In genomic region chrX:68584221-68584620, GRCh38 we compare ENCODE assay signal across 27 cellular contexts.
"Had no signal": no experiment of that assay in that cellular context is flagged by ENCODE, and none has a peak within 500 bp of the region (broad histone marks: within the 10 kb centered on the region; RNA-seq: fewer than 3 reads in every experiment).

No MANE protein-coding gene starts in this region.

- H3K4me1 ChIP-seq: SJSA1 had no signal

- ATAC-seq: activated CD4-positive, alpha-beta T cell treated with anti-CD3 and anti-CD28 coated beads for 36 hours; activated T-helper 17 cell treated with anti-CD3 and anti-CD28 coated beads, Interleukin-2, amount 50 U/mL, for 72 hours; Panc1; SK-N-SH treated with all-trans-retinoic acid at 6 μM for 48 hours had no signal

- H3K9me3 ChIP-seq: SJSA1 had no signal

- H3K27ac ChIP-seq: brain microvascular endothelial cell, cardiac muscle cell, RWPE1, SJSA1, WERI-Rb-1 had no signal

- H3K36me3 ChIP-seq: brain microvascular endothelial cell, cardiac muscle cell, SJSA1, WERI-Rb-1 had no signal

- DNase-seq: activated CD4-positive, alpha-beta memory T cell treated with anti-CD3 and anti-CD28 coated beads, Interleukin-2, amount 10 ng/mL, durations not matched to agents 7 days and 5 days; activated CD4-positive, alpha-beta T cell treated with anti-CD3 and anti-CD28 coated beads for 36 hours; activated CD4-positive, alpha-beta T cell treated with anti-CD3 and anti-CD28 coated beads, Interleukin-2, amount 50 U/mL, for 1 hour; activated gamma-delta T cell; activated naive CD4-positive, alpha-beta T cell treated with anti-CD3 and anti-CD28 coated beads for 36 hours; activated T-cell treated with anti-CD3 and anti-CD28 coated beads for 4 hours; activated T-cell treated with anti-CD3 and anti-CD28 coated beads, Interleukin-2, amount 50 U/mL, for 48 hours; amygdala; brain microvascular endothelial cell; Karpas-422; MM.1S; NCI-H1092 treated with DMSO at 0.1 percent for 48 hours; NCI-H1417 treated with DMSO at 0.1 percent for 48 hours; NCI-H1694; NCI-H2029; NCI-H510A treated with DMSO at 0.1 percent for 48 hours; NCI-H69; NK-92 treated with Interleukin-12 subunit alpha and Interleukin-12 subunit beta, amount 100 ng/mL, for 24 hours; Right ventricle myocardium superior; SW 1271; WERI-Rb-1 had no signal

- H3K27me3 ChIP-seq: brain microvascular endothelial cell, cardiac muscle cell, SJSA1 had no signal

- H3K4me3 ChIP-seq: cardiac muscle cell, SJSA1 had no signal
